Comparison of ENCODE assay signal across 22 cellular contexts in the genomic region with DNA sequence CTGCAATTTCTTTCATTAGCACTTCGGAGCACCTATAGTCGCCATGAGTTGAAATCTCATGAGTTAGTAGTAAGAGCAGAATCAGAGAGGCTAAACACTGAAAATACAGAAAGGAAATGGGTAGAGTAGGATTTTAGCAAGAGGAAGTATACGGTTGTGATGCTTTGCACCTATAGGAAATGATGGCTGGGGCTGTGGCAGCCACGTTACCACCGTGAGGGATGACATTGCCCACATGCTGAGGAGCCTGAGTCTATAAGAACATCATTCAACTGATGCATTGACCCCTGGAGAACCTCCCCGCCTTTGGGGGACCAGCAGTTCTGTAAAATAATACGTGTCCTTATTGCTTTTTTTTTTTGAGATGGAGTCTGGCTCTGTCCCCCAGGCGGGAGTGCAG. TPM values are rescaled to one million over a fixed set of nuclear protein-coding genes. Genes with fewer than 3 reads are reported as not detected.
DNase-seq lines count a peak whose midpoint lies in the region; ATAC-seq, FAIRE-seq and TF ChIP-seq lines count a peak whose summit lies in the region.
"Had no signal": no experiment of that assay in that cellular context is flagged by ENCODE, and none has a peak within 500 bp of the region (broad histone marks: within the 10 kb centered on the region; RNA-seq: fewer than 3 reads in every experiment).

No MANE protein-coding gene starts in this region.

- peak overlapping the region; percentile 59; the same call in 1 of the 2 replicates for H3K4me2 ChIP-seq in PC-9
- H3K4me2 ChIP-seq: smooth muscle cell had no signal

- H3K27me3 Mint-ChIP-seq in activated naive CD8-positive, alpha-beta T cell treated with anti-CD3 and anti-CD28 coated beads, Interleukin-2, amount 10 ng/mL, durations not matched to agents 7 days and 5 days, result no peaks in the 10 kb centered on the region

- BruUV-seq in PC-9 (replicated peaks; lab: Mats Ljungman, UMichigan), result no TSS peak

- peaks cover 18% of the 10 kb centered on the region for H3K4me1 ChIP-seq in PC-9 (replicated peaks; ENCODE audit: insufficient read depth)

- peak; percentile 57 for DNase-seq in activated CD8-positive, alpha-beta memory T cell treated with anti-CD3 and anti-CD28 coated beads for 24 hours
- no peak for DNase-seq in activated CD8-positive, alpha-beta memory T cell treated with anti-CD3 and anti-CD28 coated beads, Interleukin-2, amount 50 U/mL, for 4 hours
- DNase-seq in PC-9, result no peak
- no peak for DNase-seq in activated naive CD8-positive, alpha-beta T cell treated with anti-CD3 and anti-CD28 coated beads, Interleukin-2, amount 10 ng/mL, durations not matched to agents 7 days and 5 days
- no peak for DNase-seq in stimulated activated effector memory CD8-positive, alpha-beta T cell treated with anti-CD3 and anti-CD28 coated beads, Interleukin-12 subunit alpha, Interleukin-12 subunit beta, amount 100 ng/mL, for 72 hours (ENCODE audit: low spot score in 2 of 2)
- DNase-seq in RCC 7860 (ENCODE audit: low spot score), result no peak
- no peak for DNase-seq in activated gamma-delta T cell treated with Interleukin-2 at 50 U/mL for 16 hours
- DNase-seq in iPS-NIHi11 (ENCODE audit: low spot score), result no peak
- DNase-seq: KBM-7, left lung, NCI-H1092, NCI-H2107, NCI-H526 treated with DMSO at 0.1 percent for 48 hours had no signal

- no peaks in the 10 kb centered on the region for H3K27me3 ChIP-seq in PC-9 (ENCODE audit: insufficient read depth, low read depth)
- H3K27me3 ChIP-seq: left lung had no signal

- H3F3A ChIP-seq in PC-9 (ENCODE audit: insufficient read depth, low read depth), result peaks cover 22% of the 10 kb centered on the region

- CTCF ChIA-PET in PC-9 (lab: Charles Lee), result no interaction called here

- H3K4me3 Mint-ChIP-seq in activated naive CD8-positive, alpha-beta T cell treated with anti-CD3 and anti-CD28 coated beads, Interleukin-2, amount 10 ng/mL, durations not matched to agents 7 days and 5 days, result peak overlapping the region; percentile 81
- H3K4me3 Mint-ChIP-seq in stimulated activated effector memory CD8-positive, alpha-beta T cell treated with anti-CD3 and anti-CD28 coated beads, Interleukin-12 subunit alpha, Interleukin-12 subunit beta, amount 100 ng/mL, for 72 hours, result peak overlapping the region; percentile 48

- H3K27ac ChIP-seq in PC-9, result 0 out of 2 replicates have a peak overlapping the region, but pooled peaks have one; percentile 58
- H3K27ac ChIP-seq: epithelial cell of prostate, gastroesophageal sphincter, HL-60, left lung, SK-N-MC had no signal

- H3K9me3 ChIP-seq in PC-9 (ENCODE audit: insufficient read depth, low read depth), result no peaks in the 10 kb centered on the region
- H3K9me3 ChIP-seq: gastroesophageal sphincter, left lung had no signal

- no peak for FAIRE-seq in RCC 7860 (lab: Jason Lieb, UNC)
- FAIRE-seq: A204.1, astrocyte, colon, urothelium cell line had no signal

- no peaks in the 10 kb centered on the region for H3K36me3 ChIP-seq in PC-9 (ENCODE audit: low read depth)
- H3K36me3 ChIP-seq: gastroesophageal sphincter, left lung had no signal

- no peak for TF ChIP-seq CTCF in PC-9 (conservative IDR thresholded peaks at IDR 0.05)

- H3K27ac Mint-ChIP-seq in activated naive CD8-positive, alpha-beta T cell treated with anti-CD3 and anti-CD28 coated beads, Interleukin-2, amount 10 ng/mL, durations not matched to agents 7 days and 5 days, result peak overlapping the region; percentile 97
- no peak overlapping the region for H3K27ac Mint-ChIP-seq in stimulated activated effector memory CD8-positive, alpha-beta T cell treated with anti-CD3 and anti-CD28 coated beads, Interleukin-12 subunit alpha, Interleukin-12 subunit beta, amount 100 ng/mL, for 72 hours

- POLR2A ChIA-PET in PC-9 (lab: Charles Lee; ENCODE audit: unreplicated experiment), result interaction anchor here (0.6 kb wide), 1 partner anchor 46 kb away, joined by 5 read pairs; no protein-coding TSS in a partner anchor
- POLR2A ChIA-PET in activated naive CD8-positive, alpha-beta T cell treated with anti-CD3 and anti-CD28 coated beads, Interleukin-2, amount 10 ng/mL, durations not matched to agents 7 days and 5 days (lab: Charles Lee), result interaction anchor here (0.7 to 3.3 kb wide), 2 partner anchors 54 to 510 kb away, joined by 3 to 26 read pairs; a partner anchor contains a TSS

- H3K9me2 ChIP-seq in PC-9 (ENCODE audit: insufficient read depth), result no peaks in the 10 kb centered on the region

- H3K4me3 ChIP-seq in PC-9, result no peak overlapping the region
- H3K4me3 ChIP-seq: gastroesophageal sphincter, left lung, SK-N-MC, smooth muscle cell had no signal

- H3K79me2 ChIP-seq in PC-9 (ENCODE audit: low read depth), result no peaks in the 10 kb centered on the region

- no peak for ATAC-seq in activated naive CD8-positive, alpha-beta T cell treated with anti-CD3 and anti-CD28 coated beads, Interleukin-2, amount 10 ng/mL, durations not matched to agents 7 days and 5 days (ENCODE audit: low read depth)
- ATAC-seq in stimulated activated effector memory CD8-positive, alpha-beta T cell treated with anti-CD3 and anti-CD28 coated beads, Interleukin-12 subunit alpha, Interleukin-12 subunit beta, amount 100 ng/mL, for 72 hours, result no peak
- ATAC-seq: gastroesophageal sphincter, left lung had no signal

- no peaks in the 10 kb centered on the region for H4K20me1 ChIP-seq in PC-9 (ENCODE audit: insufficient read depth)

- intact Hi-C loops in PC-9 (cut with micrococcal nuclease; ENCODE audit: unreplicated experiment), result no loop called here

- H3K36me3 Mint-ChIP-seq in activated naive CD8-positive, alpha-beta T cell treated with anti-CD3 and anti-CD28 coated beads, Interleukin-2, amount 10 ng/mL, durations not matched to agents 7 days and 5 days, result peaks cover 9% of the 10 kb centered on the region
- H3K36me3 Mint-ChIP-seq in stimulated activated effector memory CD8-positive, alpha-beta T cell treated with anti-CD3 and anti-CD28 coated beads, Interleukin-12 subunit alpha, Interleukin-12 subunit beta, amount 100 ng/mL, for 72 hours, result peaks cover 20% of the 10 kb centered on the region

- H2AFZ ChIP-seq in PC-9, result no peak overlapping the region

- H3K9me3 Mint-ChIP-seq in activated naive CD8-positive, alpha-beta T cell treated with anti-CD3 and anti-CD28 coated beads, Interleukin-2, amount 10 ng/mL, durations not matched to agents 7 days and 5 days, result peaks cover 3% of the 10 kb centered on the region
- H3K9me3 Mint-ChIP-seq in stimulated activated effector memory CD8-positive, alpha-beta T cell treated with anti-CD3 and anti-CD28 coated beads, Interleukin-12 subunit alpha, Interleukin-12 subunit beta, amount 100 ng/mL, for 72 hours, result no peaks in the 10 kb centered on the region

- H3K4me1 Mint-ChIP-seq in activated naive CD8-positive, alpha-beta T cell treated with anti-CD3 and anti-CD28 coated beads, Interleukin-2, amount 10 ng/mL, durations not matched to agents 7 days and 5 days, result peaks cover 76% of the 10 kb centered on the region
- peaks cover 74% of the 10 kb centered on the region for H3K4me1 Mint-ChIP-seq in stimulated activated effector memory CD8-positive, alpha-beta T cell treated with anti-CD3 and anti-CD28 coated beads, Interleukin-12 subunit alpha, Interleukin-12 subunit beta, amount 100 ng/mL, for 72 hours

RNA-seq across cellular contexts. Expression of a gene that starts 20.4 kb away (rescaled TPM):
- not detected in 2 replicates for total RNA-seq in PC-9 (2021)
- total RNA-seq in activated naive CD8-positive, alpha-beta T cell treated with anti-CD3 and anti-CD28 coated beads, Interleukin-2, amount 10 ng/mL, durations not matched to agents 7 days and 5 days, result not detected
- total RNA-seq: astrocyte, gastroesophageal sphincter, smooth muscle cell had no signal

RNA-seq across cellular contexts. Expression of a gene that starts 40.7 kb away (rescaled TPM):
- 131 and 145 TPM in 2 replicates for total RNA-seq in PC-9 (2021)
- 10 to 100 TPM; 33.2 to 36.3 TPM for total RNA-seq in activated naive CD8-positive, alpha-beta T cell treated with anti-CD3 and anti-CD28 coated beads, Interleukin-2, amount 10 ng/mL, durations not matched to agents 7 days and 5 days

RNA-seq across cellular contexts. Expression of a gene that starts 53.6 kb away (rescaled TPM):
- total RNA-seq in PC-9 (2021), result 137 and 181 TPM in 2 replicates
- 100 to 1,000 TPM; 353 to 360 TPM for total RNA-seq in activated naive CD8-positive, alpha-beta T cell treated with anti-CD3 and anti-CD28 coated beads, Interleukin-2, amount 10 ng/mL, durations not matched to agents 7 days and 5 days
